In the genomic region with DNA sequence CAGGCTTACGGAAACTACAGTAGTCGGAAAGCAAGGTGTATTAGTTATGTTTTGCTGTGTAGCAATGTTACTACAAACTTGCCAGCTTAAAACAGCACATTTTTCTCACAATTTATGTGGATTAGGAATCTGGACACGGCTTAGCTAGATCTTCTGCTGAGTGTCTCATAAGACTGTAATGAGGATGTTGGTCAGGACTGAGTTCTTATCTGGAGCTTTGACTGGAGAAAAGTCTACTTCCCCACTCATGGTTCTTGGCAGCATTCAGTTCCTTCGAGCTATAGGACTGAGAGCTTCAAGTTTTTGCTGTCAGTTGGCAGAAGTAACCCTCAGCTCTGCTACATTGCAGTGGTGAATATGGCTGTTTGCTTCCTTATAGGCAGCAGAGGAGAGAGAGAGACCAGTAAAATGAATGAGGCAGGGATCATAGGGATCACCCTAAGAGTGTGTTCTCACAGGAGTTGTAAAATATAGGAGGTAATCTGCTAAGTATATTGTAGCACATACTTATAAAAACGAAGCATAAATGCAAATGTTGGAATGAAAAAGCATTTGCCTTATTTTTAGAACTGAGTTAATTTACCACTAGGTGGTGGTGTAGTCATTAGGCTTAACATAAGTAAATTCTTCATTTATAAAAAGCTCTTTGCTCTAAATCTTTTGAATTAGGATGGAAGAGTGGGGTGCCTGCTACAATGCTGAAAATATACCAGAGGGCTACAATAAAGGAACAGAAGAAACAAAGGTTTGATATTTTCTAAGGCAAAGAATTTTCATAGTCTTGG, we compare ENCODE assay signal across 9 cellular contexts. TPM values are rescaled to one million over a fixed set of nuclear protein-coding genes. Genes with fewer than 3 reads are reported as not detected.
DNase-seq lines count a peak whose midpoint lies in the region; ATAC-seq, FAIRE-seq and TF ChIP-seq lines count a peak whose summit lies in the region.
"Had no signal": no experiment of that assay in that cellular context is flagged by ENCODE, and none has a peak within 500 bp of the region (broad histone marks: within the 10 kb centered on the region; RNA-seq: fewer than 3 reads in every experiment).

No MANE protein-coding gene starts in this region.

- H3K4me3 ChIP-seq in heart left ventricle (no peak overlapping the region), fibroblast of the aortic adventitia (ENCODE audit: low read depth, low read length) (no peak overlapping the region), upper lobe of right lung (no peak overlapping the region), Peyer's patch (no peak overlapping the region)

- H3K36me3 ChIP-seq in heart left ventricle (peaks cover 0 to 61% (median 17%) of the 10 kb centered on the region in 9 donors), upper lobe of right lung (no peaks in the 10 kb centered on the region), Peyer's patch (peaks cover 0 to 7% (median 0%) of the 10 kb centered on the region in 3 donors)

- no peak for ATAC-seq in heart left ventricle
- ATAC-seq in upper lobe of right lung = no peak
- ATAC-seq in GM18873 (IDR thresholded peaks at IDR 0.05; ENCODE audit: low FRiP score, unreplicated experiment) = no peak

- H3K4me1 ChIP-seq in heart left ventricle (no peaks in the 10 kb centered on the region), upper lobe of right lung (no peaks in the 10 kb centered on the region), Peyer's patch (no peaks in the 10 kb centered on the region)

- no peaks in the 10 kb centered on the region for H3K9me3 ChIP-seq in heart left ventricle
- H3K9me3 ChIP-seq in upper lobe of right lung = no peaks in the 10 kb centered on the region
- H3K9me3 ChIP-seq in Peyer's patch = no peaks in the 10 kb centered on the region

- DNase-seq in heart left ventricle (no peak), cardiac septum (ENCODE audit: low spot score) (no peak), RPMI7951 (ENCODE audit: low read depth) (peak; percentile 0), fibroblast of the aortic adventitia (ENCODE audit: low read depth) (peak; percentile 51), upper lobe of right lung (no peak), Peyer's patch (no peak), GM12892 (ENCODE audit: insufficient read length) (no peak)
- DNase-seq: activated naive CD8-positive, alpha-beta T cell treated with anti-CD3 and anti-CD28 coated beads for 36 hours had no signal

- WGBS in heart left ventricle, 4 donors = 52 to 69% (median 64%) methylated on average over 5 of the region's 5 CpGs

- FAIRE-seq in GM12892 (lab: Jason Lieb, UNC) = no peak

- H3K27ac ChIP-seq in heart left ventricle (no peak overlapping the region), upper lobe of right lung (no peak overlapping the region), Peyer's patch (no peak overlapping the region)

- no peak for TF ChIP-seq POLR2A in heart left ventricle (IDR thresholded peaks at IDR 0.05)
- no peak for TF ChIP-seq POLR2A in Peyer's patch (IDR thresholded peaks at IDR 0.05)
- no peak for TF ChIP-seq POLR2A in GM12892 (IDR thresholded peaks at IDR 0.05; ENCODE audit: low read depth, low read length)

- intact Hi-C loops in heart left ventricle (cut with DNase I) = no loop called here
- intact Hi-C loops in cardiac septum (cut with DNase I) = no loop called here
- intact Hi-C loops in upper lobe of right lung (cut with DNase I) = no loop called here

- H3K27me3 ChIP-seq in heart left ventricle (no peaks in the 10 kb centered on the region), upper lobe of right lung (no peaks in the 10 kb centered on the region), Peyer's patch (no peaks in the 10 kb centered on the region)

- TF ChIP-seq CTCF in heart left ventricle (IDR thresholded peaks at IDR 0.05) (peak in 8 of 12 donors; percentile 10 to 33 (median 20)), fibroblast of the aortic adventitia (IDR thresholded peaks at IDR 0.05; ENCODE audit: insufficient read depth, low read length) (no peak), upper lobe of right lung (IDR thresholded peaks at IDR 0.05) (peak; percentile 9), Peyer's patch (IDR thresholded peaks at IDR 0.05) (peak in 2 of 6 experiments; percentile 3 to 17)

RNA-seq across cellular contexts. Expression of a gene that starts 38.6 kb away (rescaled TPM):
- total RNA-seq in heart left ventricle (10 to 100 TPM; 20.5 to 39.7 (median 25.3) TPM), cardiac septum (27.5 TPM), fibroblast of the aortic adventitia (ENCODE audit: low replicate concordance) (56.5 and 108 TPM in 2 replicates), upper lobe of right lung (44.7 TPM), Peyer's patch (100 to 1,000 TPM in 1 of 4 donors, 10 to 100 TPM in 3; 80.9 to 123 (median 90.7) TPM)
- polyA plus RNA-seq in heart left ventricle = 10 to 100 TPM; 11.7 to 25.1 TPM
- total RNA-seq in RPMI7951 (2014; rRNA removed; shearing (Covaris generic)) = 36.2 and 36.4 TPM in 2 replicates
- 45.8 TPM for polyA plus RNA-seq in GM12892 (2012; ENCODE audit: missing spikeins)

Comparison
In these comparisons a context has a peak if more than half of its experiments do, and no peak if none do; other contexts are left out.
1. DNase-seq: peak in RPMI7951 (single experiment) and fibroblast of the aortic adventitia (single experiment); none in heart left ventricle (0 of 5), cardiac septum (single experiment), upper lobe of right lung (single experiment), Peyer's patch (0 of 3) and GM12892 (single experiment).